ENCODE assay signal across 13 cellular contexts in the genomic region with DNA sequence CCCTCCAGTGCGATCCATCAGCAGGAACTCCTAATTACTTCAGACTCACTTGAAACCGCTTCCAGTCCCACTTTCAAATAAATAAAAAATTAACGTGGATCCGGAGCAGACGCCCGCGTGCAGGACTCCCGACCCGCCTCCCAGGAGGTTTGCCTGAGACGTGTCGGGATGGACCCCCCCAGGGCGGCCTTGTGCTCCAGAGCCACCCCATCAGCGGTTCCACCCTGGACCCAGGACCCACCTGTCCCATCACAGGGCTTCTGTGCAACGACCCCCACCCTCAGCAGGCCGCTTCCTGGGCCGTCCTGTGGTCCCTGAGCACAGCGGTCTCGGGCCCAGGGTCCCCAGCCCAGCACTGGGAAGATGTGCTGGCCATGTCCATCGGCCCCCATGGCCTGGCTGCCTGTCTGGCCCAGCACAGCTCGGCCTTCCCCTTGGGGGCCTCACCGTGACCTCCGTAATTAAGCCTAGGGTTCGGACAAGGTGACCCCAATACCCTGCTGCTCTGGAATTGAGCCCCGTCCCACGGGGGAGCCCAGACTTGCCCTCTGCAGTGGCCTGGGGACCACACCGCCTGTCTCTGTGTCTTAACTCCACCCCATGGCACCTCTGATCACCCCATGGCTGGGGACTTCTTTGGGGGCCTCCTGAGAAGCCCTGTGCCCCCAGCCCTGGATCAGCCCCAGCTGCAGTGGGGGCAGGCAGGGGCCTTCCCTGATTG.
DNase-seq lines count a peak whose midpoint lies in the region; ATAC-seq, FAIRE-seq and TF ChIP-seq lines count a peak whose summit lies in the region.
"Had no signal": no experiment of that assay in that cellular context is flagged by ENCODE, and none has a peak within 500 bp of the region (broad histone marks: within the 10 kb centered on the region; RNA-seq: fewer than 3 reads in every experiment).

No MANE protein-coding gene starts in this region.

- no peak overlapping the region for H3K27ac Mint-ChIP-seq in chondrocyte (ENCODE audit: unreplicated experiment)

- no peak for FAIRE-seq in kidney (lab: Jason Lieb, UNC)
- FAIRE-seq: A549 had no signal

- peaks cover 21% of the 10 kb centered on the region for H3K9me3 Mint-ChIP-seq in chondrocyte (ENCODE audit: low read depth)

- H3K4me1 Mint-ChIP-seq in chondrocyte (ENCODE audit: low read depth): no peaks in the 10 kb centered on the region
- H3K4me1 Mint-ChIP-seq: CD8-positive, alpha-beta memory T cell had no signal

- peaks cover 4 to 9% of the 10 kb centered on the region in 2 donors for H3K9me3 ChIP-seq in kidney (ENCODE audit: control insufficient read depth in 1 of 2, low read length in 2 of 2)
- H3K9me3 ChIP-seq in aorta (ENCODE audit: control insufficient read depth, low read length): peaks cover 2% of the 10 kb centered on the region

- H3K27me3 Mint-ChIP-seq in chondrocyte (ENCODE audit: low read depth): peaks cover 21% of the 10 kb centered on the region

- WGBS in aorta, 2 donors: 42 to 57% methylated on average over 24 to 26 of the region's 26 CpGs

- H3K27ac ChIP-seq in kidney (ENCODE audit: low read depth in 2 of 2, low read length in 2 of 2) (peak overlapping the region in 1 of 2 donors; percentile 57), aorta (ENCODE audit: low read depth in 1 of 2, low read length in 2 of 2) (no peak overlapping the region)
- H3K27ac ChIP-seq: A549, GM23248 had no signal

- H3K4me3 Mint-ChIP-seq in chondrocyte (ENCODE audit: unreplicated experiment): no peak overlapping the region
- H3K4me3 Mint-ChIP-seq: CD8-positive, alpha-beta memory T cell had no signal

- no peak overlapping the region for H3K4me3 ChIP-seq in kidney (ENCODE audit: low read length in 2 of 2)
- no peak overlapping the region for H3K4me3 ChIP-seq in aorta (ENCODE audit: low read length in 2 of 2)
- H3K4me3 ChIP-seq: A549, GM23248 had no signal

- no peak overlapping the region for H3K9ac ChIP-seq in kidney (ENCODE audit: low read length in 2 of 2)
- H3K9ac ChIP-seq: GM23248 had no signal

- H3K4me1 ChIP-seq in kidney (ENCODE audit: control insufficient read depth in 1 of 2, insufficient read depth in 1 of 2, low read depth in 1 of 2, low read length in 2 of 2): no peaks in the 10 kb centered on the region
- H3K4me1 ChIP-seq in aorta (ENCODE audit: control insufficient read depth in 1 of 2, insufficient read depth in 2 of 2, low read length in 2 of 2): no peaks in the 10 kb centered on the region
- H3K4me1 ChIP-seq: A549, Caco-2 had no signal

- no peaks in the 10 kb centered on the region for H3K27me3 ChIP-seq in aorta (ENCODE audit: control insufficient read depth in 1 of 2, insufficient read depth in 2 of 2, low read length in 1 of 2)

- H3K36me3 ChIP-seq in kidney (ENCODE audit: control insufficient read depth in 1 of 2, insufficient read depth in 2 of 2, low read length in 2 of 2) (no peaks in the 10 kb centered on the region), aorta (ENCODE audit: control insufficient read depth in 1 of 2, insufficient read depth in 2 of 2, low read length in 1 of 2) (no peaks in the 10 kb centered on the region)

- intact Hi-C loops in kidney (cut with DNase I) (no loop called here), posterior vena cava (cut with DNase I) (no loop called here), aorta (cut with DNase I) (no loop called here)

- TF ChIP-seq CTCF in chondrocyte (IDR thresholded peaks at IDR 0.05) (no peak), kidney (IDR thresholded peaks at IDR 0.05; ENCODE audit: borderline replicate concordance, extremely low read depth, insufficient read depth) (no peak)

- ATAC-seq in aorta (ENCODE audit: low FRiP score): peak; percentile 5
- ATAC-seq: A549 had no signal

- DNase-seq in chondrocyte (ENCODE audit: low spot score) (peak; percentile 87), kidney (peak; percentile 58), posterior vena cava (ENCODE audit: low spot score) (peak; percentile 45), aorta (peak in 1 of 2 donors; percentile 73), NCI-H748 (lab: John Stamatoyannopoulos, UW; ENCODE audit: unreplicated experiment) (no peak), NCI-H2171 (lab: John Stamatoyannopoulos, UW) (no peak)
- DNase-seq in activated T-cell treated with anti-CD3 and anti-CD28 coated beads, Interleukin-2, amount 50 U/mL, for 48 hours: no peak
- DNase-seq: Caco-2, GM23248, H7, IMR-90 had no signal

- no peaks in the 10 kb centered on the region for H3K36me3 Mint-ChIP-seq in chondrocyte (ENCODE audit: low read depth)

Comparison
In these comparisons a context has a peak if more than half of its experiments do, and no peak if none do; other contexts are left out.
1. DNase-seq: peak in chondrocyte (single experiment), kidney (single experiment) and posterior vena cava (single experiment); none in NCI-H748 (single experiment), NCI-H2171 (single experiment) and activated T-cell treated with anti-CD3 and anti-CD28 coated beads, Interleukin-2, amount 50 U/mL, for 48 hours (0 of 2).